In the genomic region with DNA sequence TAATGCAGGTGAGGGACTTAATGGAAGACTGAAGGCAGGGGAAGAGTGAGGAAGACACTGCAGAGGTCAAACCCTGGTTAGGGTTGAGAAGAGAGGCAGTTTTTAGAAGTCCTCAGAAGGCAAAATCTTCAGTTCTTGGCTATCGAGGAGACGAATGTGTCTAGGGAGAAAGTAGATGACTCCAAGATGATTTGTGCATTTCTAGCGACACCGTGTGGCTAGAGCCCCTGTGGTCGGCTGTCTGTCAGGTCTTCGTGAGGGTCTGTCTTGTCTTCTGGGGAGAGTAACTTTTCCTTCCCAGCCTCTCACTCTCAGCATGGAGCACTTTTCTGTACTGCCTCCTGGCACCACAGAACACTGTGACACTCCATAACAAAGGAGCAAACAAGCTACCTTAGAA, we compare ENCODE assay signal across 8 cellular contexts.
DNase-seq lines count a peak whose midpoint lies in the region; ATAC-seq and TF ChIP-seq lines count a peak whose summit lies in the region.

No MANE protein-coding gene starts in this region.

- ATAC-seq in GM18868 (IDR thresholded peaks at IDR 0.05; ENCODE audit: unreplicated experiment): peak; percentile 80
- no peak for ATAC-seq in HG03139 (IDR thresholded peaks at IDR 0.05; ENCODE audit: unreplicated experiment)
- no peak for ATAC-seq in HG02763 (IDR thresholded peaks at IDR 0.05; ENCODE audit: unreplicated experiment)

- intact Hi-C loops in ovary (cut with DNase I): no loop called here

- no peaks in the 10 kb centered on the region for H3K9me3 Mint-ChIP-seq in endothelial cell (ENCODE audit: unreplicated experiment)

- no peaks in the 10 kb centered on the region for H3K9me3 ChIP-seq in BLaER1 treated with 17β-estradiol and CSF1 and Interleukin-3, amounts not matched to agents 10 nM and 100 nM (replicated peaks in 1 of 11)
- H3K9me3 ChIP-seq in NT2/D1 (ENCODE audit: insufficient read depth, low read length) (no peaks in the 10 kb centered on the region), ovary (no peaks in the 10 kb centered on the region)

- H3K27me3 ChIP-seq in BLaER1 treated with 17β-estradiol and CSF1 and Interleukin-3, amounts not matched to agents 10 nM and 100 nM: no peaks in the 10 kb centered on the region
- H3K27me3 ChIP-seq in NT2/D1 (ENCODE audit: insufficient read depth, insufficient read length): no peaks in the 10 kb centered on the region
- H3K27me3 ChIP-seq in ovary: no peaks in the 10 kb centered on the region

- H4K20me1 ChIP-seq in BLaER1 treated with 17β-estradiol and CSF1 and Interleukin-3, amounts not matched to agents 10 nM and 100 nM: no peaks in the 10 kb centered on the region

- H3K4me3 Mint-ChIP-seq in endothelial cell (ENCODE audit: unreplicated experiment): no peak overlapping the region

- no peaks in the 10 kb centered on the region for H3K36me3 ChIP-seq in BLaER1 treated with 17β-estradiol and CSF1 and Interleukin-3, amounts not matched to agents 10 nM and 100 nM
- H3K36me3 ChIP-seq in NT2/D1 (ENCODE audit: insufficient read depth, insufficient read length, low read length): no peaks in the 10 kb centered on the region
- no peaks in the 10 kb centered on the region for H3K36me3 ChIP-seq in ovary

- no peaks in the 10 kb centered on the region for H3K27me3 Mint-ChIP-seq in endothelial cell (ENCODE audit: unreplicated experiment)

- H3K4me2 ChIP-seq in BLaER1 treated with 17β-estradiol and CSF1 and Interleukin-3, amounts not matched to agents 10 nM and 100 nM: peak overlapping the region in 7 of 11 experiments; percentile 3 to 54 (median 43); a peak in 11 of 22 replicates

- no peak overlapping the region for H3K27ac Mint-ChIP-seq in endothelial cell (ENCODE audit: unreplicated experiment)

- H3K9ac ChIP-seq in BLaER1 treated with 17β-estradiol and CSF1 and Interleukin-3, amounts not matched to agents 10 nM and 100 nM: peak overlapping the region in 1 of 11 experiments; percentile 28; a peak in 1 of 22 replicates
- no peak overlapping the region for H3K9ac ChIP-seq in NT2/D1 (ENCODE audit: insufficient read length, low read depth)

- TF ChIP-seq CTCF in endothelial cell (IDR thresholded peaks at IDR 0.05; ENCODE audit: unreplicated experiment) (no peak), ovary (IDR thresholded peaks at IDR 0.05) (no peak)

- TF ChIP-seq EP300 in ovary (IDR thresholded peaks at IDR 0.05): no peak

- H3K4me3 ChIP-seq in BLaER1 treated with 17β-estradiol and CSF1 and Interleukin-3, amounts not matched to agents 10 nM and 100 nM: no peak overlapping the region
- H3K4me3 ChIP-seq in NT2/D1 (ENCODE audit: insufficient read length, low read depth) (no peak overlapping the region), ovary (no peak overlapping the region)

- DNase-seq in NT2/D1 (ENCODE audit: low read depth, low spot score): peak; percentile 65
- DNase-seq in endothelial cell (ENCODE audit: low spot score): peak; percentile 46
- peak; percentile 22 for DNase-seq in renal cortical epithelial cell (ENCODE audit: low read depth)
- no peak for DNase-seq in ovary

- H3K36me3 Mint-ChIP-seq in endothelial cell (ENCODE audit: low read depth, unreplicated experiment): no peaks in the 10 kb centered on the region

- H3K27ac ChIP-seq in BLaER1 treated with 17β-estradiol and CSF1 and Interleukin-3, amounts not matched to agents 10 nM and 100 nM: 0 out of 22 replicates have a peak overlapping the region, but pooled peaks of 1 of the 11 experiments have one; percentile 8
- H3K27ac ChIP-seq in ovary: no peak overlapping the region

- H3K4me1 Mint-ChIP-seq in endothelial cell (ENCODE audit: unreplicated experiment): peaks cover 6% of the 10 kb centered on the region

- TF ChIP-seq POLR2A in ovary (IDR thresholded peaks at IDR 0.05): no peak

- 52 to 71% (median 69%) methylated on average over 6 of the region's 6 CpGs for WGBS in ovary, 3 donors

- peaks cover 0 to 16% (median 0%) of the 10 kb centered on the region in 10 experiments; a peak in 7 of 20 replicates for H3K4me1 ChIP-seq in BLaER1 treated with 17β-estradiol and CSF1 and Interleukin-3, amounts not matched to agents 10 nM and 100 nM
- H3K4me1 ChIP-seq in NT2/D1 (ENCODE audit: insufficient read depth, insufficient read length): peaks cover 3% of the 10 kb centered on the region
- H3K4me1 ChIP-seq in ovary (ENCODE audit: insufficient read depth): no peaks in the 10 kb centered on the region

Comparison
In these comparisons a context has a peak if more than half of its experiments do, and no peak if none do; other contexts are left out.
1. DNase-seq: peak in NT2/D1 (single experiment), endothelial cell (single experiment) and renal cortical epithelial cell (single experiment); none in ovary (0 of 5).